In genomic region chr14:103920981-103921854, GRCh38 we compare ENCODE assay signal across 1 cellular context.
TF ChIP-seq lines count a peak whose summit lies in the region.

No MANE protein-coding gene starts in this region.

TF ChIP-seq in K562, 482 proteins besides CTCF, POLR2A, EP300 and RAD21 (continued from another document):
- no peak for TF ChIP-seq NUFIP1 (IDR thresholded peaks at IDR 0.05; ENCODE audit: partially characterized antibody)
- TF ChIP-seq LCOR (CRISPR knock-in tag; IDR thresholded peaks at IDR 0.05), result no peak
- TF ChIP-seq, protein P1, sequence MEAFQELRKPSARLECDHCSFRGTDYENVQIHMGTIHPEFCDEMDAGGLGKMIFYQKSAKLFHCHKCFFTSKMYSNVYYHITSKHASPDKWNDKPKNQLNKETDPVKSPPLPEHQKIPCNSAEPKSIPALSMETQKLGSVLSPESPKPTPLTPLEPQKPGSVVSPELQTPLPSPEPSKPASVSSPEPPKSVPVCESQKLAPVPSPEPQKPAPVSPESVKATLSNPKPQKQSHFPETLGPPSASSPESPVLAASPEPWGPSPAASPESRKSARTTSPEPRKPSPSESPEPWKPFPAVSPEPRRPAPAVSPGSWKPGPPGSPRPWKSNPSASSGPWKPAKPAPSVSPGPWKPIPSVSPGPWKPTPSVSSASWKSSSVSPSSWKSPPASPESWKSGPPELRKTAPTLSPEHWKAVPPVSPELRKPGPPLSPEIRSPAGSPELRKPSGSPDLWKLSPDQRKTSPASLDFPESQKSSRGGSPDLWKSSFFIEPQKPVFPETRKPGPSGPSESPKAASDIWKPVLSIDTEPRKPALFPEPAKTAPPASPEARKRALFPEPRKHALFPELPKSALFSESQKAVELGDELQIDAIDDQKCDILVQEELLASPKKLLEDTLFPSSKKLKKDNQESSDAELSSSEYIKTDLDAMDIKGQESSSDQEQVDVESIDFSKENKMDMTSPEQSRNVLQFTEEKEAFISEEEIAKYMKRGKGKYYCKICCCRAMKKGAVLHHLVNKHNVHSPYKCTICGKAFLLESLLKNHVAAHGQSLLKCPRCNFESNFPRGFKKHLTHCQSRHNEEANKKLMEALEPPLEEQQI (IDR thresholded peaks at IDR 0.05), result peak; percentile 76; the same call in 1 of the 2 replicates
- no peak for TF ChIP-seq TEAD4 (IDR thresholded peaks at IDR 0.05; ENCODE audit: low read length)
- TF ChIP-seq TEAD4 (CRISPR knock-in tag; IDR thresholded peaks at IDR 0.05; ENCODE audit: borderline replicate concordance), result no peak
- no peak for TF ChIP-seq KLF13 (tag; IDR thresholded peaks at IDR 0.05; ENCODE audit: borderline replicate concordance, low read depth)
- TF ChIP-seq, protein P2, sequence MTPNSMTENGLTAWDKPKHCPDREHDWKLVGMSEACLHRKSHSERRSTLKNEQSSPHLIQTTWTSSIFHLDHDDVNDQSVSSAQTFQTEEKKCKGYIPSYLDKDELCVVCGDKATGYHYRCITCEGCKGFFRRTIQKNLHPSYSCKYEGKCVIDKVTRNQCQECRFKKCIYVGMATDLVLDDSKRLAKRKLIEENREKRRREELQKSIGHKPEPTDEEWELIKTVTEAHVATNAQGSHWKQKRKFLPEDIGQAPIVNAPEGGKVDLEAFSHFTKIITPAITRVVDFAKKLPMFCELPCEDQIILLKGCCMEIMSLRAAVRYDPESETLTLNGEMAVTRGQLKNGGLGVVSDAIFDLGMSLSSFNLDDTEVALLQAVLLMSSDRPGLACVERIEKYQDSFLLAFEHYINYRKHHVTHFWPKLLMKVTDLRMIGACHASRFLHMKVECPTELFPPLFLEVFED (CRISPR knock-in tag; conservative IDR thresholded peaks at IDR 0.05), result no peak
- no peak for TF ChIP-seq CBFA2T2 (conservative IDR thresholded peaks at IDR 0.05)
- no peak for TF ChIP-seq KLF10 (CRISPR knock-in tag; IDR thresholded peaks at IDR 0.05)
- TF ChIP-seq, protein P3, sequence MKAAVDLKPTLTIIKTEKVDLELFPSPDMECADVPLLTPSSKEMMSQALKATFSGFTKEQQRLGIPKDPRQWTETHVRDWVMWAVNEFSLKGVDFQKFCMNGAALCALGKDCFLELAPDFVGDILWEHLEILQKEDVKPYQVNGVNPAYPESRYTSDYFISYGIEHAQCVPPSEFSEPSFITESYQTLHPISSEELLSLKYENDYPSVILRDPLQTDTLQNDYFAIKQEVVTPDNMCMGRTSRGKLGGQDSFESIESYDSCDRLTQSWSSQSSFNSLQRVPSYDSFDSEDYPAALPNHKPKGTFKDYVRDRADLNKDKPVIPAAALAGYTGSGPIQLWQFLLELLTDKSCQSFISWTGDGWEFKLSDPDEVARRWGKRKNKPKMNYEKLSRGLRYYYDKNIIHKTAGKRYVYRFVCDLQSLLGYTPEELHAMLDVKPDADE (conservative IDR thresholded peaks at IDR 0.05; ENCODE audit: control insufficient read depth, low read depth, low read length), result peak; percentile 44; the same call in 1 of the 2 replicates
- no peak for TF ChIP-seq ILF3 (IDR thresholded peaks at IDR 0.05; ENCODE audit: borderline replicate concordance)
- TF ChIP-seq SMARCE1 (IDR thresholded peaks at IDR 0.05), result 0 out of 2 replicates have a peak, but pooled peaks have one; percentile 13
- TF ChIP-seq KHSRP (IDR thresholded peaks at IDR 0.05), result no peak
- TF ChIP-seq ZBTB40 (IDR thresholded peaks at IDR 0.05), result 0 out of 2 replicates have a peak, but pooled peaks have one; percentile 58
- TF ChIP-seq ZBTB40 (CRISPR knock-in tag; IDR thresholded peaks at IDR 0.05), result no peak
- TF ChIP-seq ZNF133 (CRISPR knock-in tag; IDR thresholded peaks at IDR 0.05), result no peak
- TF ChIP-seq THRAP3 (IDR thresholded peaks at IDR 0.05; ENCODE audit: borderline replicate concordance), result no peak
- no peak for TF ChIP-seq RERE (CRISPR knock-in tag; IDR thresholded peaks at IDR 0.05; ENCODE audit: borderline replicate concordance)
- no peak for TF ChIP-seq ZNF274 (IDR thresholded peaks at IDR 0.05; ENCODE audit: borderline replicate concordance, low read depth, low read length)
- no peak for TF ChIP-seq HDAC8 (tag; IDR thresholded peaks at IDR 0.05)
- peak; percentile 27; the same call in 1 of the 2 replicates for TF ChIP-seq JUN (IDR thresholded peaks at IDR 0.05; ENCODE audit: borderline replicate concordance, low read depth, low read length)
- TF ChIP-seq JUN (CRISPR knock-in tag; IDR thresholded peaks at IDR 0.05; ENCODE audit: borderline replicate concordance), result 0 out of 2 replicates have a peak, but pooled peaks have one; percentile 18
- TF ChIP-seq, protein P4, sequence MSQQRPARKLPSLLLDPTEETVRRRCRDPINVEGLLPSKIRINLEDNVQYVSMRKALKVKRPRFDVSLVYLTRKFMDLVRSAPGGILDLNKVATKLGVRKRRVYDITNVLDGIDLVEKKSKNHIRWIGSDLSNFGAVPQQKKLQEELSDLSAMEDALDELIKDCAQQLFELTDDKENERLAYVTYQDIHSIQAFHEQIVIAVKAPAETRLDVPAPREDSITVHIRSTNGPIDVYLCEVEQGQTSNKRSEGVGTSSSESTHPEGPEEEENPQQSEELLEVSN (IDR thresholded peaks at IDR 0.05; ENCODE audit: borderline replicate concordance in 1 of 2, extremely low read depth in 1 of 2, insufficient read depth in 1 of 2, insufficient read length in 1 of 2, low read depth in 1 of 2, low read length in 1 of 2, poor library complexity in 1 of 2, severe bottlenecking in 1 of 2), result peak in 1 of 2 experiments; percentile 18
- no peak for TF ChIP-seq KLF16 (IDR thresholded peaks at IDR 0.05)
- TF ChIP-seq TRIM25 (IDR thresholded peaks at IDR 0.05; ENCODE audit: borderline replicate concordance), result no peak
